Comparison of ENCODE assay signal across 34 cellular contexts in genomic region chr5:92409131-92409530, GRCh38.
DNase-seq lines count a peak whose midpoint lies in the region; ATAC-seq, FAIRE-seq and TF ChIP-seq lines count a peak whose summit lies in the region.
"Had no signal": no experiment of that assay in that cellular context is flagged by ENCODE, and none has a peak within 500 bp of the region (broad histone marks: within the 10 kb centered on the region; RNA-seq: fewer than 3 reads in every experiment).

No MANE protein-coding gene starts in this region.

- no peak for ATAC-seq in GM23338
- no peak for ATAC-seq in naive thymus-derived CD8-positive, alpha-beta T cell
- no peak for ATAC-seq in HG03108 (IDR thresholded peaks at IDR 0.05; ENCODE audit: unreplicated experiment)
- no peak for ATAC-seq in GM18502 (IDR thresholded peaks at IDR 0.05; ENCODE audit: poor library complexity, unreplicated experiment)
- ATAC-seq: activated CD4-positive, alpha-beta T cell treated with anti-CD3 and anti-CD28 coated beads for 36 hours; activated CD8-positive, alpha-beta T cell treated with anti-CD3 and anti-CD28 coated beads for 36 hours; left cardiac atrium; right lobe of liver had no signal

- H3K36me3 ChIP-seq in ACC112 (ENCODE audit: insufficient read depth, low read length) (no peaks in the 10 kb centered on the region), GM23338 (ENCODE audit: insufficient read depth) (no peaks in the 10 kb centered on the region), bronchial epithelial cell (ENCODE audit: control insufficient read depth, insufficient read depth, low read length) (no peaks in the 10 kb centered on the region)
- H3K36me3 ChIP-seq: brain microvascular endothelial cell, right lobe of liver, SJSA1, stomach, thyroid gland had no signal

- peaks cover 4% of the 10 kb centered on the region; the same call in 1 of the 3 replicates for H3K4me1 Mint-ChIP-seq in GM23338
- H3K4me1 Mint-ChIP-seq in naive thymus-derived CD8-positive, alpha-beta T cell, result no peaks in the 10 kb centered on the region
- H3K4me1 Mint-ChIP-seq: activated CD4-positive, alpha-beta T cell treated with anti-CD3 and anti-CD28 coated beads for 36 hours; activated naive CD4-positive, alpha-beta T cell treated with anti-CD3 and anti-CD28 coated beads, Interleukin-2, amount 10 ng/mL, durations not matched to agents 7 days and 5 days; neural crest cell had no signal

- FAIRE-seq in bronchial epithelial cell (lab: Jason Lieb, UNC), result no peak
- FAIRE-seq: colon had no signal

- TF ChIP-seq CTCF in GM23338 (conservative IDR thresholded peaks at IDR 0.05; ENCODE audit: low read depth in 2 of 2), result no peak
- TF ChIP-seq CTCF in bronchial epithelial cell (IDR thresholded peaks at IDR 0.05; ENCODE audit: insufficient read depth, low read length, severe bottlenecking), result no peak
- TF ChIP-seq CTCF in fibroblast of the aortic adventitia (IDR thresholded peaks at IDR 0.05; ENCODE audit: insufficient read depth, low read length), result no peak

- H3K4me3 ChIP-seq in ACC112 (ENCODE audit: low read depth, low read length), result no peak overlapping the region
- no peak overlapping the region for H3K4me3 ChIP-seq in GM23338
- no peak overlapping the region for H3K4me3 ChIP-seq in bronchial epithelial cell (ENCODE audit: low read depth, low read length)
- H3K4me3 ChIP-seq in fibroblast of the aortic adventitia (ENCODE audit: low read depth, low read length), result no peak overlapping the region
- H3K4me3 ChIP-seq: hepatocyte, right lobe of liver, SJSA1, stomach, thyroid gland, uterus had no signal

- H4K20me1 ChIP-seq in GM23338 (replicated peaks; ENCODE audit: insufficient read depth), result no peaks in the 10 kb centered on the region

- 0 out of 2 replicates have a peak overlapping the region, but pooled peaks have one; percentile 38 for H3K27ac Mint-ChIP-seq in GM23338
- no peak overlapping the region for H3K27ac Mint-ChIP-seq in naive thymus-derived CD8-positive, alpha-beta T cell
- H3K27ac Mint-ChIP-seq: activated CD4-positive, alpha-beta T cell treated with anti-CD3 and anti-CD28 coated beads for 36 hours; activated CD8-positive, alpha-beta T cell treated with anti-CD3 and anti-CD28 coated beads for 36 hours; activated naive CD4-positive, alpha-beta T cell treated with anti-CD3 and anti-CD28 coated beads, Interleukin-2, amount 10 ng/mL, durations not matched to agents 7 days and 5 days; progenitor cell of endocrine pancreas had no signal

- H3F3A ChIP-seq in GM23338 (replicated peaks; ENCODE audit: low read depth), result no peaks in the 10 kb centered on the region

- no peaks in the 10 kb centered on the region for H3K36me3 Mint-ChIP-seq in GM23338 (ENCODE audit: low read depth)
- no peaks in the 10 kb centered on the region for H3K36me3 Mint-ChIP-seq in naive thymus-derived CD8-positive, alpha-beta T cell
- H3K36me3 Mint-ChIP-seq: activated naive CD4-positive, alpha-beta T cell treated with anti-CD3 and anti-CD28 coated beads, Interleukin-2, amount 10 ng/mL, durations not matched to agents 7 days and 5 days had no signal

- H3K79me2 ChIP-seq in ACC112 (ENCODE audit: control insufficient read depth, insufficient read depth, low read length, unreplicated experiment), result no peaks in the 10 kb centered on the region
- no peaks in the 10 kb centered on the region for H3K79me2 ChIP-seq in GM23338 (replicated peaks; ENCODE audit: insufficient read depth)
- H3K79me2 ChIP-seq: hepatocyte had no signal

- no peak overlapping the region for H3K4me3 Mint-ChIP-seq in GM23338
- H3K4me3 Mint-ChIP-seq in naive thymus-derived CD8-positive, alpha-beta T cell, result no peak overlapping the region
- H3K4me3 Mint-ChIP-seq: activated CD4-positive, alpha-beta T cell treated with anti-CD3 and anti-CD28 coated beads for 36 hours; activated CD8-positive, alpha-beta T cell treated with anti-CD3 and anti-CD28 coated beads for 36 hours; activated naive CD4-positive, alpha-beta T cell treated with anti-CD3 and anti-CD28 coated beads, Interleukin-2, amount 10 ng/mL, durations not matched to agents 7 days and 5 days; neural crest cell had no signal

- H3K27ac ChIP-seq in ACC112 (ENCODE audit: low read depth, low read length), result no peak overlapping the region
- H3K27ac ChIP-seq in GM23338 (ENCODE audit: low read depth), result no peak overlapping the region
- H3K27ac ChIP-seq: brain microvascular endothelial cell, hepatocyte, right lobe of liver, RWPE1, SJSA1, stomach, thyroid gland, uterus, VCaP had no signal

- H3K9me3 Mint-ChIP-seq in GM23338, result no peaks in the 10 kb centered on the region
- peaks cover 0 to 13% (median 2%) of the 10 kb centered on the region in 9 donors for H3K9me3 Mint-ChIP-seq in naive thymus-derived CD8-positive, alpha-beta T cell
- H3K9me3 Mint-ChIP-seq: activated naive CD4-positive, alpha-beta T cell treated with anti-CD3 and anti-CD28 coated beads, Interleukin-2, amount 10 ng/mL, durations not matched to agents 7 days and 5 days; neural crest cell had no signal

- no peaks in the 10 kb centered on the region for H3K27me3 Mint-ChIP-seq in GM23338 (ENCODE audit: insufficient read depth, low read depth, poor library complexity)
- H3K27me3 Mint-ChIP-seq in naive thymus-derived CD8-positive, alpha-beta T cell, result no peaks in the 10 kb centered on the region
- H3K27me3 Mint-ChIP-seq: activated CD4-positive, alpha-beta T cell treated with anti-CD3 and anti-CD28 coated beads for 36 hours; activated CD8-positive, alpha-beta T cell treated with anti-CD3 and anti-CD28 coated beads for 36 hours; activated naive CD4-positive, alpha-beta T cell treated with anti-CD3 and anti-CD28 coated beads, Interleukin-2, amount 10 ng/mL, durations not matched to agents 7 days and 5 days; progenitor cell of endocrine pancreas had no signal

- H3K4me1 ChIP-seq in ACC112 (ENCODE audit: control insufficient read depth, insufficient read depth, low read length, unreplicated experiment), result no peaks in the 10 kb centered on the region
- peaks cover 10% of the 10 kb centered on the region; the same call in 1 of the 2 replicates for H3K4me1 ChIP-seq in GM23338 (ENCODE audit: insufficient read depth)
- H3K4me1 ChIP-seq: right lobe of liver, SJSA1, stomach, thyroid gland, uterus had no signal

- no peak overlapping the region for H3K4me2 ChIP-seq in GM23338
- H3K4me2 ChIP-seq: hepatocyte had no signal

- H3K27me3 ChIP-seq in ACC112 (ENCODE audit: insufficient read depth, low read length) (no peaks in the 10 kb centered on the region), GM23338 (ENCODE audit: insufficient read depth) (no peaks in the 10 kb centered on the region), bronchial epithelial cell (ENCODE audit: control insufficient read depth, insufficient read depth, low read length) (no peaks in the 10 kb centered on the region)
- H3K27me3 ChIP-seq: brain microvascular endothelial cell, hepatocyte, right lobe of liver, SJSA1, stomach, thyroid gland, uterus had no signal

- DNase-seq in GM23338 (ENCODE audit: low spot score), result no peak
- DNase-seq in bronchial epithelial cell (ENCODE audit: low read depth), result peak; percentile 5
- peak; percentile 45 for DNase-seq in fibroblast of the aortic adventitia (ENCODE audit: low read depth)
- no peak for DNase-seq in naive thymus-derived CD8-positive, alpha-beta T cell
- DNase-seq in cortex of kidney (lab: John Stamatoyannopoulos, UW), result no peak
- DNase-seq: 8988T; activated CD4-positive, alpha-beta T cell treated with anti-CD3 and anti-CD28 coated beads for 36 hours; activated CD8-positive, alpha-beta T cell treated with anti-CD3 and anti-CD28 coated beads for 36 hours; activated naive CD4-positive, alpha-beta T cell treated with anti-CD3 and anti-CD28 coated beads, Interleukin-2, amount 10 ng/mL, durations not matched to agents 7 days and 5 days; amniotic stem cell; brain microvascular endothelial cell; DMS 273 treated with DMSO at 0.1 percent for 48 hours; effector memory CD4-positive, alpha-beta T cell; Kasumi-1; left cardiac atrium; mammary epithelial cell; NCI-H1694; NCI-H510A; right lobe of liver; stimulated activated CD4-positive, alpha-beta T cell treated with anti-CD3 and anti-CD28 coated beads, Interleukin-4, amount 100 ng/mL, for 1 hour; stomach; T-helper 9 cell; thyroid gland; uterus had no signal

- POLR2A ChIA-PET in naive thymus-derived CD8-positive, alpha-beta T cell (lab: Charles Lee), result no interaction called here

- 0 out of 2 replicates have a peak, but pooled peaks cover 3% of the 10 kb centered on the region for H3K9me2 ChIP-seq in GM23338 (ENCODE audit: insufficient read depth)

- peak overlapping the region; percentile 52 for H2AFZ ChIP-seq in ACC112 (ENCODE audit: low read length, unreplicated experiment)
- peak overlapping the region; percentile 35; the same call in 1 of the 2 replicates for H2AFZ ChIP-seq in GM23338
- H2AFZ ChIP-seq: hepatocyte had no signal

TF ChIP-seq in GM23338, 12 proteins besides CTCF, POLR2A, EP300 and RAD21 (continues in another document):
- no peak for TF ChIP-seq STAT1 (IDR thresholded peaks at IDR 0.05; ENCODE audit: unreplicated experiment)
- TF ChIP-seq NANOG (IDR thresholded peaks at IDR 0.05; ENCODE audit: borderline replicate concordance), result no peak
- no peak for TF ChIP-seq ZNF331 (CRISPR knock-in tag; IDR thresholded peaks at IDR 0.05; ENCODE audit: low read depth)
- TF ChIP-seq CREB1 (CRISPR knock-in tag; IDR thresholded peaks at IDR 0.05; ENCODE audit: low read depth), result no peak
- no peak for TF ChIP-seq EZH2 (IDR thresholded peaks at IDR 0.05; ENCODE audit: low read depth, unreplicated experiment)
- no peak for TF ChIP-seq JUNB (IDR thresholded peaks at IDR 0.05; ENCODE audit: unreplicated experiment)
- TF ChIP-seq POLR2AphosphoS5 (IDR thresholded peaks at IDR 0.05; ENCODE audit: low read depth), result no peak
- no peak for TF ChIP-seq ZNF114 (CRISPR knock-in tag; IDR thresholded peaks at IDR 0.05)
- TF ChIP-seq EZH2phosphoT487 (IDR thresholded peaks at IDR 0.05; ENCODE audit: unreplicated experiment), result no peak

Comparison
In these comparisons a context has a peak if more than half of its experiments do, and no peak if none do; other contexts are left out.
1. DNase-seq: peak in bronchial epithelial cell (single experiment) and fibroblast of the aortic adventitia (single experiment); none in GM23338 (single experiment), naive thymus-derived CD8-positive, alpha-beta T cell (0 of 10) and cortex of kidney (single experiment).